Comparison of ENCODE assay signal across 19 cellular contexts in genomic region chr6:2133718-2134310, GRCh38.
"Had no signal": no experiment of that assay in that cellular context is flagged by ENCODE, and none has a peak within 500 bp of the region (broad histone marks: within the 10 kb centered on the region; RNA-seq: fewer than 3 reads in every experiment).

No MANE protein-coding gene starts in this region.

- H3K36me3 ChIP-seq: esophagus squamous epithelium, gastrocnemius medialis, tibial artery had no signal

- H3K9me3 ChIP-seq: esophagus squamous epithelium, gastrocnemius medialis, tibial artery had no signal

- H3K4me1 ChIP-seq: gastrocnemius medialis had no signal

- H3K4me3 ChIP-seq: coronary artery, esophagus squamous epithelium, gastrocnemius medialis, tibial artery had no signal

- H3K27ac ChIP-seq: coronary artery, esophagus squamous epithelium, gastrocnemius medialis, tibial artery had no signal

- DNase-seq: activated CD4-positive, alpha-beta T cell treated with anti-CD3 and anti-CD28 coated beads, Interleukin-2, amount 50 U/mL, for 48 hours; activated CD8-positive, alpha-beta memory T cell treated with anti-CD3 and anti-CD28 coated beads, Interleukin-2, amount 50 U/mL, for 48 hours; activated effector memory CD4-positive, alpha-beta T cell treated with Interleukin-2 at 50 U/mL for 16 hours; activated naive CD4-positive, alpha-beta T cell treated with anti-CD3 and anti-CD28 coated beads for 36 hours; activated naive CD8-positive, alpha-beta T cell treated with anti-CD3 and anti-CD28 coated beads, Interleukin-2, amount 10 ng/mL, durations not matched to agents 7 days and 5 days; activated T-cell treated with anti-CD3 and anti-CD28 coated beads, Interleukin-2, amount 50 U/mL, for 72 hours; amniotic stem cell; cerebellar nuclear complex; esophagus squamous epithelium; gastrocnemius medialis; hippocampal formation; naive B cell; occipital lobe; posterior cingulate gyrus; stimulated activated CD4-positive, alpha-beta T cell treated with anti-CD3 and anti-CD28 coated beads, Interleukin-4, amount 100 ng/mL, for 1 hour; stimulated activated naive CD8-positive, alpha-beta T cell treated with anti-CD3 and anti-CD28 coated beads, Interleukin-15, Interleukin-2, amounts not matched to agents 100 U/mL and 50 U/mL, for 24 hours; T-cell; tibial artery had no signal

- H3K27me3 ChIP-seq: esophagus squamous epithelium, gastrocnemius medialis, tibial artery had no signal
